In the genomic region with DNA sequence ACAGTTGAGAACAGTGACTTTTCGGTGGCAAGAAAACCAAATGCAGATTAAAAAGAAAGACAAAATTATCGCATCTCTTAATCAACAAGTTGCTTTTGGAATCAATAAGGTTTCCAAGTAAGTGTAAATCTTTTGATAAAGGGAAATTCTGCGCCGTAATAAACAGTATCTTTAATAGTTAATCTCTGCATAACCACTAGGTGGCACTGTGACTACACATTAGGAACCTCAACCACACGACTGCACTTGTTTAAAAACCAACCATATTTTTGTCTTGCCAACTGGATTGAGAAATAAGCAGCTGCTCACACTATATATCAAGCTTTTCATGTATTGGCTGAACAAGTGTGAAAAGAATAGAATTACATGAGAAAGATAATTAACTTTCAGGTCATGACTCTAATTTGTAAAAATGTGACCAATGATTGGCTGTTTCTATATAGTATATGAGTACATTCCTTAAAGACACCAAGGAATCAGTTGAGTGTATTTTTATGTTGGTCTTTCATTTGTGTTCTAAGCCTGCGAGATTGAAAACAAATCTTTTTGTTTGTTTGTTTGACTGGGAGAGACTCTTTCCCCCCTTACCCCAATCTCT, we compare ENCODE assay signal across 8 cellular contexts.
DNase-seq lines count a peak whose midpoint lies in the region; ATAC-seq and TF ChIP-seq lines count a peak whose summit lies in the region.

No MANE protein-coding gene starts in this region.

- TF ChIP-seq CTCF in DOHH2 (IDR thresholded peaks at IDR 0.05; ENCODE audit: low read depth, low read length, poor library complexity, severe bottlenecking) = peak; percentile 76
- peak; percentile 56 for TF ChIP-seq CTCF in LNCaP clone FGC (IDR thresholded peaks at IDR 0.05; ENCODE audit: control insufficient read depth, extremely low read depth, insufficient read depth)
- peak; percentile 98 for TF ChIP-seq CTCF in PC-9 (conservative IDR thresholded peaks at IDR 0.05)
- TF ChIP-seq CTCF in cardiac muscle cell (IDR thresholded peaks at IDR 0.05; ENCODE audit: low read depth, low read length) = peak; percentile 67

- no peak overlapping the region for H3K4me2 ChIP-seq in DOHH2 (ENCODE audit: low read length)
- H3K4me2 ChIP-seq in PC-9 = peak overlapping the region; percentile 53

- peak; percentile 85 for ATAC-seq in GM21526 (IDR thresholded peaks at IDR 0.05; ENCODE audit: low FRiP score, unreplicated experiment)
- peak; percentile 82 for ATAC-seq in sciatic nerve

- no peaks in the 10 kb centered on the region for H3K9me3 ChIP-seq in DOHH2 (ENCODE audit: control insufficient read depth, insufficient read depth, low read length)
- H3K9me3 ChIP-seq in PC-9 (ENCODE audit: insufficient read depth, low read depth) = no peaks in the 10 kb centered on the region
- H3K9me3 ChIP-seq in cardiac muscle cell (ENCODE audit: low read depth) = no peaks in the 10 kb centered on the region

- H3K27me3 Mint-ChIP-seq in activated naive CD8-positive, alpha-beta T cell treated with anti-CD3 and anti-CD28 coated beads for 36 hours = no peaks in the 10 kb centered on the region

- H3K4me3 ChIP-seq in DOHH2 (ENCODE audit: low read length) (no peak overlapping the region), LNCaP clone FGC (ENCODE audit: low read depth, low read length) (no peak overlapping the region), PC-9 (no peak overlapping the region), cardiac muscle cell (no peak overlapping the region)

- BruUV-seq in PC-9 (replicated peaks; lab: Mats Ljungman, UMichigan) = no TSS peak

- no peaks in the 10 kb centered on the region for H3K9me3 Mint-ChIP-seq in activated naive CD8-positive, alpha-beta T cell treated with anti-CD3 and anti-CD28 coated beads for 36 hours

- no peak overlapping the region for H2AFZ ChIP-seq in PC-9

- no peaks in the 10 kb centered on the region for H3K27me3 ChIP-seq in DOHH2 (ENCODE audit: control insufficient read depth, low read length)
- H3K27me3 ChIP-seq in PC-9 (ENCODE audit: insufficient read depth, low read depth) = no peaks in the 10 kb centered on the region
- no peaks in the 10 kb centered on the region for H3K27me3 ChIP-seq in cardiac muscle cell

- H3K79me2 ChIP-seq in DOHH2 (ENCODE audit: control insufficient read depth, low read length) (no peaks in the 10 kb centered on the region), PC-9 (ENCODE audit: low read depth) (no peaks in the 10 kb centered on the region)

- no peak overlapping the region for H3K27ac ChIP-seq in DOHH2 (ENCODE audit: low read depth, low read length)
- H3K27ac ChIP-seq in PC-9 = no peak overlapping the region
- H3K27ac ChIP-seq in cardiac muscle cell = no peak overlapping the region

- H3K4me1 Mint-ChIP-seq in activated naive CD8-positive, alpha-beta T cell treated with anti-CD3 and anti-CD28 coated beads for 36 hours = peaks cover 11% of the 10 kb centered on the region

- no peak overlapping the region for H3K4me3 Mint-ChIP-seq in activated naive CD8-positive, alpha-beta T cell treated with anti-CD3 and anti-CD28 coated beads for 36 hours

- no peaks in the 10 kb centered on the region for H3K9me2 ChIP-seq in DOHH2 (replicated peaks; ENCODE audit: control insufficient read depth, low read length)
- H3K9me2 ChIP-seq in PC-9 (ENCODE audit: insufficient read depth) = no peaks in the 10 kb centered on the region

- CTCF ChIA-PET in PC-9 (lab: Charles Lee) = interaction anchor here (0.6 to 0.8 kb wide), 3 partner anchors 156 to 602 kb away, joined by 3 to 4 read pairs (median 3); no protein-coding TSS in a partner anchor

- POLR2A ChIA-PET in PC-9 (lab: Charles Lee; ENCODE audit: unreplicated experiment) = no interaction called here

- peaks cover 4% of the 10 kb centered on the region; the same call in 1 of the 2 replicates for H3F3A ChIP-seq in DOHH2 (ENCODE audit: control insufficient read depth, insufficient read depth)
- peaks cover 4% of the 10 kb centered on the region; the same call in 1 of the 2 replicates for H3F3A ChIP-seq in PC-9 (ENCODE audit: insufficient read depth, low read depth)

- no peak overlapping the region for H3K27ac Mint-ChIP-seq in activated naive CD8-positive, alpha-beta T cell treated with anti-CD3 and anti-CD28 coated beads for 36 hours

- DNase-seq in LNCaP clone FGC (ENCODE audit: low read depth) (peak; percentile 53), PC-9 (peak; percentile 19 to 66), cardiac muscle cell (ENCODE audit: low read depth in 1 of 2, low spot score in 1 of 2) (peak; percentile 76 to 91), sciatic nerve (ENCODE audit: low spot score) (no peak), UCSD-AML1 (lab: John Stamatoyannopoulos, UW; ENCODE audit: unreplicated experiment) (no peak)
- peak; percentile 20 for DNase-seq in activated naive CD8-positive, alpha-beta T cell treated with anti-CD3 and anti-CD28 coated beads for 36 hours

- H3K4me1 ChIP-seq in DOHH2 (ENCODE audit: control insufficient read depth, low read length) (no peaks in the 10 kb centered on the region), PC-9 (replicated peaks; ENCODE audit: insufficient read depth) (no peaks in the 10 kb centered on the region), cardiac muscle cell (ENCODE audit: low read depth) (no peaks in the 10 kb centered on the region)

- intact Hi-C loops in PC-9 (cut with micrococcal nuclease; ENCODE audit: unreplicated experiment) (loop anchor here (1.0 to 5.0 kb wide), 5 partner anchors 157 to 421 kb away; no protein-coding TSS in a partner anchor), sciatic nerve (cut with DNase I) (no loop called here)

- H4K20me1 ChIP-seq in DOHH2 (ENCODE audit: control insufficient read depth, insufficient read depth, low read depth, low read length) = no peaks in the 10 kb centered on the region
- H4K20me1 ChIP-seq in PC-9 (ENCODE audit: insufficient read depth) = no peaks in the 10 kb centered on the region

- no peaks in the 10 kb centered on the region for H3K36me3 ChIP-seq in DOHH2 (ENCODE audit: control insufficient read depth, low read length)
- H3K36me3 ChIP-seq in PC-9 (ENCODE audit: low read depth) = no peaks in the 10 kb centered on the region
- no peaks in the 10 kb centered on the region for H3K36me3 ChIP-seq in cardiac muscle cell

- H3K36me3 Mint-ChIP-seq in activated naive CD8-positive, alpha-beta T cell treated with anti-CD3 and anti-CD28 coated beads for 36 hours = peaks cover 13% of the 10 kb centered on the region

Comparison
In these comparisons a context has a peak if more than half of its experiments do, and no peak if none do; other contexts are left out.
1. DNase-seq: peak in LNCaP clone FGC (single experiment), PC-9 (2 of 2), activated naive CD8-positive, alpha-beta T cell treated with anti-CD3 and anti-CD28 coated beads for 36 hours (single experiment) and cardiac muscle cell (2 of 2); none in sciatic nerve (single experiment) and UCSD-AML1 (single experiment).
2. Peak in every context shown above with its lines, with median percentiles within 50 percentile points of each other: CTCF ChIP-seq.